ENCODE assay signal across 17 cellular contexts in the genomic region with DNA sequence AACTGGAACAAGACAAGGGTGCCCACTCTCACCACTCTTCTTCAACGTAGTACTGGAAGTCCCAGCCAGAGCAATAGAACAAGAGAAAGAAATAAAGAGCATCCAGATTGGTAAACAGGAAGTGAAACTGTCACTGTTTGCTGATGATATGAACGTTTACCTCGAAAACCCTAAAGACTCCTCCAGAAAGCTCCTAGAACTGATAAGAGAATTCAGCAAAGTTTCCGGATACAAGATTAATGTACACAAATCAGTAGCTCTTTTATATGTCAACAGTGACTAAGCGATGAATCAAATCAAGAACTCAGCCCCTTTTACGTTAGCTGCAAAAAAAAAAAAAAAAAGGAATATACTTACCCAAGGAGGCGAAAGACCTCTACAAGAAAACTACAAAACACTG.
DNase-seq lines count a peak whose midpoint lies in the region; ATAC-seq, FAIRE-seq and TF ChIP-seq lines count a peak whose summit lies in the region.
"Had no signal": no experiment of that assay in that cellular context is flagged by ENCODE, and none has a peak within 500 bp of the region (broad histone marks: within the 10 kb centered on the region; RNA-seq: fewer than 3 reads in every experiment).

No MANE protein-coding gene starts in this region.

- H3K36me3 ChIP-seq in IMR-90 (ENCODE audit: control insufficient read depth, insufficient read depth, low read length) (no peaks in the 10 kb centered on the region), PC-3 (ENCODE audit: low read depth, low read length) (no peaks in the 10 kb centered on the region), astrocyte (ENCODE audit: insufficient read depth, low read length) (no peaks in the 10 kb centered on the region)

- POLR2A ChIA-PET in A549 (lab: Yijun Ruan, JAX) (interaction anchor here (0.6 to 0.7 kb wide), 2 partner anchors 9 to 82 kb away, joined by 3 to 4 read pairs; no protein-coding TSS in a partner anchor), IMR-90 (lab: Charles Lee; ENCODE audit: unreplicated experiment) (no interaction called here), PC-3 (lab: Charles Lee; ENCODE audit: unreplicated experiment) (no interaction called here)

- WGBS in A549 (ENCODE audit: missing lambda C conversion rate) = 5% methylated on average over 7 of the region's 7 CpGs
- no CpG with 5 or more reads among the region's 7 CpGs for WGBS in IMR-90 (ENCODE audit: extremely low coverage in 2 of 2, insufficient read length in 1 of 2), 2 experiments

- no peak overlapping the region for H3K23ac ChIP-seq in IMR-90 (ENCODE audit: low read depth, low read length)

- in situ Hi-C loops in IMR-90 (cut with MboI; ENCODE audit: low sequenced_read_pairs) = loop anchor here (25.0 kb wide), 1 partner anchor 866 kb away; no protein-coding TSS in a partner anchor

- H2BK120ac ChIP-seq in IMR-90 (ENCODE audit: low read depth, low read length) = no peak overlapping the region

- no peaks in the 10 kb centered on the region for H3K9me3 Mint-ChIP-seq in astrocyte (ENCODE audit: unreplicated experiment)

- H3K79me1 ChIP-seq in IMR-90 (ENCODE audit: low read depth in 1 of 2, low read length in 2 of 2) = no peaks in the 10 kb centered on the region

- peaks cover 13% of the 10 kb centered on the region for H3K9me3 ChIP-seq in A549
- H3K9me3 ChIP-seq in IMR-90 (ENCODE audit: control insufficient read depth, insufficient read depth, low read length) = no peaks in the 10 kb centered on the region
- H3K9me3 ChIP-seq in PC-3 (ENCODE audit: low read length) = no peaks in the 10 kb centered on the region
- no peaks in the 10 kb centered on the region for H3K9me3 ChIP-seq in astrocyte (ENCODE audit: insufficient read depth, low read depth, low read length)

- H2BK5ac ChIP-seq in IMR-90 (ENCODE audit: low read depth, low read length, poor library complexity, severe bottlenecking) = no peak overlapping the region

- ATAC-seq in A549 (peak in 1 of 2 experiments; percentile 60; a peak in 3 of 6 replicates), IMR-90 (ENCODE audit: low read depth) (no peak), PC-3 (peak; percentile 60), HG03175 (IDR thresholded peaks at IDR 0.05; ENCODE audit: unreplicated experiment) (no peak)

- H3K4me3 ChIP-seq in A549 (peak overlapping the region; percentile 28), IMR-90 (ENCODE audit: insufficient read depth, low read depth, low read length) (no peak overlapping the region), PC-3 (ENCODE audit: low read length) (no peak overlapping the region), astrocyte (ENCODE audit: insufficient read depth, low read depth, low read length) (no peak overlapping the region)
- H3K4me3 ChIP-seq: SK-N-MC had no signal

- no peak overlapping the region for H2AK9ac ChIP-seq in IMR-90 (replicated peaks; ENCODE audit: low read depth, low read length, poor library complexity)

- no peak overlapping the region for H4K5ac ChIP-seq in IMR-90 (ENCODE audit: low read depth, low read length)

- TF ChIP-seq POLR2A in A549 (IDR thresholded peaks at IDR 0.05; ENCODE audit: low read length) (no peak), IMR-90 (IDR thresholded peaks at IDR 0.05; ENCODE audit: low read depth, low read length) (no peak)

- BruUV-seq in IMR-90 (replicated peaks; lab: Mats Ljungman, UMichigan) = no TSS peak
- no TSS peak for BruUV-seq in PC-3 (replicated peaks; lab: Mats Ljungman, UMichigan)

- no peaks in the 10 kb centered on the region for H3F3A ChIP-seq in PC-3 (ENCODE audit: low read length, unreplicated experiment)

- peak overlapping the region; percentile 74 to 78 for H3K27ac ChIP-seq in A549
- no peak overlapping the region for H3K27ac ChIP-seq in IMR-90 (ENCODE audit: insufficient read depth, low read length)
- H3K27ac ChIP-seq in PC-3 (ENCODE audit: low read length) = peak overlapping the region; percentile 85
- no peak overlapping the region for H3K27ac ChIP-seq in astrocyte (ENCODE audit: low read depth, low read length)
- H3K27ac ChIP-seq: SK-N-MC had no signal

- no peak overlapping the region for H3K27ac Mint-ChIP-seq in astrocyte (ENCODE audit: unreplicated experiment)
- H3K27ac Mint-ChIP-seq: CD4-positive, CD25-positive, alpha-beta regulatory T cell had no signal

- H3K9me2 ChIP-seq in PC-3 (replicated peaks; ENCODE audit: low read length) = no peaks in the 10 kb centered on the region

- no peak overlapping the region for H3K4me3 Mint-ChIP-seq in astrocyte (ENCODE audit: unreplicated experiment)
- H3K4me3 Mint-ChIP-seq: CD4-positive, CD25-positive, alpha-beta regulatory T cell; H9 had no signal

- CTCF ChIA-PET in A549 (lab: Yijun Ruan, JAX) (interaction anchor here (0.6 to 1.4 kb wide), 2 partner anchors 265 to 592 kb away, joined by 3 to 6 read pairs; no protein-coding TSS in a partner anchor), IMR-90 (lab: Yijun Ruan, JAX) (interaction anchor here (0.6 kb wide), 1 partner anchor 23 kb away, joined by 3 read pairs; no protein-coding TSS in a partner anchor), PC-3 (lab: Charles Lee) (interaction anchor here (0.5 kb wide), 1 partner anchor 20 kb away, joined by 3 read pairs; no protein-coding TSS in a partner anchor)

- H3K18ac ChIP-seq in IMR-90 (ENCODE audit: low read depth, low read length) = no peak overlapping the region

- H2BK15ac ChIP-seq in IMR-90 (ENCODE audit: low read depth, low read length) = no peak overlapping the region

- no peak overlapping the region for H4K8ac ChIP-seq in IMR-90 (ENCODE audit: low read depth in 2 of 2, low read length in 2 of 2)

- TF ChIP-seq CTCF in A549 (IDR thresholded peaks at IDR 0.05) = no peak
- no peak for TF ChIP-seq CTCF in IMR-90 (conservative IDR thresholded peaks at IDR 0.05; ENCODE audit: low read depth, low read length)
- no peak for TF ChIP-seq CTCF in PC-3 (conservative IDR thresholded peaks at IDR 0.05; ENCODE audit: low read depth, low read length)
- no peak for TF ChIP-seq CTCF in astrocyte (IDR thresholded peaks at IDR 0.05; ENCODE audit: insufficient read depth, low read depth, low read length)

- no peaks in the 10 kb centered on the region for H3K27me3 Mint-ChIP-seq in astrocyte (ENCODE audit: low read depth, unreplicated experiment)
- H3K27me3 Mint-ChIP-seq: CD4-positive, CD25-positive, alpha-beta regulatory T cell had no signal

- TF ChIP-seq RAD21 in A549 (conservative IDR thresholded peaks at IDR 0.05 in 1 of 2, IDR thresholded peaks at IDR 0.05 in 1 of 2) = peak in 1 of 2 experiments; percentile 29; a peak in 2 of 5 replicates
- TF ChIP-seq RAD21 in IMR-90 (IDR thresholded peaks at IDR 0.05; ENCODE audit: low read length) = no peak

- H3K36me3 Mint-ChIP-seq in astrocyte (ENCODE audit: low read depth, unreplicated experiment) = no peaks in the 10 kb centered on the region
- H3K36me3 Mint-ChIP-seq: CD4-positive, CD25-positive, alpha-beta regulatory T cell had no signal

- no peak overlapping the region for H3K56ac ChIP-seq in IMR-90 (ENCODE audit: extremely low read depth, insufficient read depth, low read length)

- H3K9ac ChIP-seq in IMR-90 (ENCODE audit: low read depth, low read length) (no peak overlapping the region), PC-3 (ENCODE audit: low read length) (peak overlapping the region; percentile 15; the same call in 1 of the 2 replicates), astrocyte (ENCODE audit: low read length) (no peak overlapping the region)

- H3K9me1 ChIP-seq in IMR-90 (ENCODE audit: insufficient read depth, low read length) = no peaks in the 10 kb centered on the region

- H3K4me1 ChIP-seq in A549 = peaks cover 20% of the 10 kb centered on the region
- no peaks in the 10 kb centered on the region for H3K4me1 ChIP-seq in IMR-90 (ENCODE audit: control insufficient read depth, insufficient read depth, low read length)
- H3K4me1 ChIP-seq in PC-3 (ENCODE audit: insufficient read depth, low read length) = peaks cover 8% of the 10 kb centered on the region; the same call in 1 of the 2 replicates
- H3K4me1 ChIP-seq in astrocyte (ENCODE audit: insufficient read depth, low read length) = peaks cover 16% of the 10 kb centered on the region

- H2BK20ac ChIP-seq in IMR-90 (ENCODE audit: low read depth, low read length) = no peak overlapping the region

- H3K4me2 ChIP-seq in A549 (peak overlapping the region; percentile 78), IMR-90 (ENCODE audit: low read depth, low read length) (no peak overlapping the region), PC-3 (ENCODE audit: low read length) (peak overlapping the region; percentile 60), astrocyte (ENCODE audit: low read length) (peak overlapping the region; percentile 47)

- no peak overlapping the region for H4K91ac ChIP-seq in IMR-90 (ENCODE audit: insufficient read depth, low read depth, low read length)

- intact Hi-C loops in IMR-90 (cut with micrococcal nuclease) = no loop called here
- intact Hi-C loops in PC-3 (cut with micrococcal nuclease) = no loop called here

- FAIRE-seq in A549 (lab: Jason Lieb, UNC) = peak; percentile 95
- peak; percentile 56 for FAIRE-seq in astrocyte (lab: Jason Lieb, UNC)

- H2AK5ac ChIP-seq in IMR-90 (ENCODE audit: low read depth, low read length) = no peak overlapping the region

- DNase-seq in A549 (ENCODE audit: low read depth in 1 of 2, low spot score in 1 of 2) (peak in 1 of 2 experiments; percentile 72), IMR-90 (peak; percentile 39), PC-3 (peak; percentile 57), astrocyte (ENCODE audit: low read depth) (peak; percentile 15), EL (no peak), SW480 (ENCODE audit: low spot score) (no peak), foreskin melanocyte (no peak)
- DNase-seq: CD4-positive, CD25-positive, alpha-beta regulatory T cell; DND-41; H9; KBM-7; NCI-H1105 treated with DMSO at 0.1 percent for 48 hours; NCI-H187; NCI-H446 treated with DMSO at 0.1 percent for 48 hours; NCI-H82 had no signal

- no peak overlapping the region for H3K14ac ChIP-seq in IMR-90 (replicated peaks; ENCODE audit: low read depth, low read length)

- H3K79me2 ChIP-seq in PC-3 (ENCODE audit: low read length) = no peaks in the 10 kb centered on the region
- no peaks in the 10 kb centered on the region for H3K79me2 ChIP-seq in astrocyte (ENCODE audit: insufficient read depth, low read length)

- H2AFZ ChIP-seq in IMR-90 (replicated peaks; ENCODE audit: low read length, poor library complexity) (no peak overlapping the region), PC-3 (ENCODE audit: low read length) (no peak overlapping the region), astrocyte (ENCODE audit: low read depth, low read length) (peak overlapping the region; percentile 16)

- H4K20me1 ChIP-seq in IMR-90 (ENCODE audit: insufficient read depth, low read length) (no peaks in the 10 kb centered on the region), PC-3 (ENCODE audit: low read length) (no peaks in the 10 kb centered on the region), astrocyte (ENCODE audit: insufficient read depth, low read length) (no peaks in the 10 kb centered on the region)

- TF ChIP-seq EP300 in A549 (IDR thresholded peaks at IDR 0.05) = peak; percentile 41 to 43; a peak in 2 of 5 replicates

- H3K27me3 ChIP-seq in IMR-90 (ENCODE audit: control insufficient read depth, insufficient read depth, low read length) (no peaks in the 10 kb centered on the region; the same call in 1 of the 2 replicates), PC-3 (ENCODE audit: low read length) (no peaks in the 10 kb centered on the region), astrocyte (ENCODE audit: insufficient read depth, low read length) (no peaks in the 10 kb centered on the region)

- peaks cover 27% of the 10 kb centered on the region for H3K4me1 Mint-ChIP-seq in astrocyte (ENCODE audit: low read depth, unreplicated experiment)
- H3K4me1 Mint-ChIP-seq: CD4-positive, CD25-positive, alpha-beta regulatory T cell had no signal

- dilution Hi-C loops in IMR-90 (cut with HindIII; ENCODE audit: low sequenced_read_pairs, unreplicated experiment) = no loop called here

- no peak overlapping the region for H3K4ac ChIP-seq in IMR-90 (ENCODE audit: low read depth, low read length)

Comparison
In these comparisons a context has a peak if more than half of its experiments do, and no peak if none do; other contexts are left out.
1. DNase-seq: peak in IMR-90 (single experiment), PC-3 (single experiment) and astrocyte (single experiment); none in EL (single experiment), SW480 (single experiment) and foreskin melanocyte (single experiment).
2. H3K27ac ChIP-seq: peak in A549 (2 of 2) and PC-3 (single experiment); none in IMR-90 (single experiment) and astrocyte (single experiment).